ENCODE assay signal across 11 cellular contexts in genomic region chr3:151445283-151446001, GRCh38. TPM values are rescaled to one million over a fixed set of nuclear protein-coding genes. Genes with fewer than 3 reads are reported as not detected.
DNase-seq lines count a peak whose midpoint lies in the region; ATAC-seq and TF ChIP-seq lines count a peak whose summit lies in the region.
"Had no signal": no experiment of that assay in that cellular context is flagged by ENCODE, and none has a peak within 500 bp of the region (broad histone marks: within the 10 kb centered on the region; RNA-seq: fewer than 3 reads in every experiment).

No MANE protein-coding gene starts in this region.

- TF ChIP-seq CTCF in choroid plexus epithelial cell (conservative IDR thresholded peaks at IDR 0.05; ENCODE audit: low read depth, low read length) = no peak
- TF ChIP-seq CTCF in osteoblast (IDR thresholded peaks at IDR 0.05; ENCODE audit: extremely low read depth, low read depth, low read length) = no peak

- H2AFZ ChIP-seq in osteoblast (ENCODE audit: low read length) = no peak overlapping the region

- no peak for ATAC-seq in HG02938 (IDR thresholded peaks at IDR 0.05; ENCODE audit: unreplicated experiment)
- ATAC-seq in HG03460 (IDR thresholded peaks at IDR 0.05; ENCODE audit: unreplicated experiment) = no peak
- ATAC-seq: left lobe of liver, Panc1 had no signal

- H3K4me2 ChIP-seq in osteoblast (ENCODE audit: insufficient read depth, low read length) = peak overlapping the region; percentile 32

- H4K20me1 ChIP-seq in osteoblast (ENCODE audit: insufficient read depth, low read length) = no peaks in the 10 kb centered on the region

- peak overlapping the region; percentile 42 for H3K27ac ChIP-seq in osteoblast (ENCODE audit: low read depth, low read length)

- no peaks in the 10 kb centered on the region for H3K36me3 ChIP-seq in osteoblast (ENCODE audit: insufficient read depth, low read length)

- H3K9me3 ChIP-seq in osteoblast (ENCODE audit: low read depth, low read length) = no peaks in the 10 kb centered on the region

- peaks cover 13% of the 10 kb centered on the region for H3K4me1 ChIP-seq in osteoblast (ENCODE audit: insufficient read depth, low read length)

- no peaks in the 10 kb centered on the region for H3K79me2 ChIP-seq in osteoblast (ENCODE audit: insufficient read depth, low read length)

- H3K4me3 ChIP-seq in choroid plexus epithelial cell (ENCODE audit: low read depth, low read length) = no peak overlapping the region
- H3K4me3 ChIP-seq in osteoblast (ENCODE audit: insufficient read depth, low read length) = no peak overlapping the region

- DNase-seq in GM04503 (ENCODE audit: low read depth) = peak; percentile 97
- peak; percentile 99 for DNase-seq in NOMO-1 treated with DMSO at 0.1 percent for 48 hours (lab: John Stamatoyannopoulos, UW; ENCODE audit: unreplicated experiment)
- peak; percentile 49 for DNase-seq in choroid plexus epithelial cell (ENCODE audit: low read depth)
- peak; percentile 76 for DNase-seq in osteoblast (ENCODE audit: insufficient read length, low spot score, missing footprints)
- DNase-seq in activated naive CD4-positive, alpha-beta T cell treated with Interleukin-2 at 50 U/mL for 16 hours = no peak
- no peak for DNase-seq in NAMALWA (ENCODE audit: low spot score)
- DNase-seq: activated naive CD8-positive, alpha-beta T cell treated with anti-CD3 and anti-CD28 coated beads, Interleukin-2, amount 10 ng/mL, durations not matched to agents 7 days and 5 days had no signal

- H3K27me3 ChIP-seq in osteoblast (ENCODE audit: insufficient read depth, low read length) = no peaks in the 10 kb centered on the region

RNA-seq across cellular contexts. Expression of gene IGSF10, which starts 15.4 kb away (rescaled TPM):
- total RNA-seq in osteoblast = 1.4 and 2.7 TPM in 2 replicates
- total RNA-seq: activated naive CD8-positive, alpha-beta T cell treated with anti-CD3 and anti-CD28 coated beads, Interleukin-2, amount 10 ng/mL, durations not matched to agents 7 days and 5 days had no signal

Comparison
In these comparisons a context has a peak if more than half of its experiments do, and no peak if none do; other contexts are left out.
1. DNase-seq: peak in GM04503 (single experiment), NOMO-1 treated with DMSO at 0.1 percent for 48 hours (single experiment), choroid plexus epithelial cell (single experiment) and osteoblast (single experiment); none in activated naive CD4-positive, alpha-beta T cell treated with Interleukin-2 at 50 U/mL for 16 hours (single experiment) and NAMALWA (single experiment).